ENCODE assay signal across 9 cellular contexts in the genomic region with DNA sequence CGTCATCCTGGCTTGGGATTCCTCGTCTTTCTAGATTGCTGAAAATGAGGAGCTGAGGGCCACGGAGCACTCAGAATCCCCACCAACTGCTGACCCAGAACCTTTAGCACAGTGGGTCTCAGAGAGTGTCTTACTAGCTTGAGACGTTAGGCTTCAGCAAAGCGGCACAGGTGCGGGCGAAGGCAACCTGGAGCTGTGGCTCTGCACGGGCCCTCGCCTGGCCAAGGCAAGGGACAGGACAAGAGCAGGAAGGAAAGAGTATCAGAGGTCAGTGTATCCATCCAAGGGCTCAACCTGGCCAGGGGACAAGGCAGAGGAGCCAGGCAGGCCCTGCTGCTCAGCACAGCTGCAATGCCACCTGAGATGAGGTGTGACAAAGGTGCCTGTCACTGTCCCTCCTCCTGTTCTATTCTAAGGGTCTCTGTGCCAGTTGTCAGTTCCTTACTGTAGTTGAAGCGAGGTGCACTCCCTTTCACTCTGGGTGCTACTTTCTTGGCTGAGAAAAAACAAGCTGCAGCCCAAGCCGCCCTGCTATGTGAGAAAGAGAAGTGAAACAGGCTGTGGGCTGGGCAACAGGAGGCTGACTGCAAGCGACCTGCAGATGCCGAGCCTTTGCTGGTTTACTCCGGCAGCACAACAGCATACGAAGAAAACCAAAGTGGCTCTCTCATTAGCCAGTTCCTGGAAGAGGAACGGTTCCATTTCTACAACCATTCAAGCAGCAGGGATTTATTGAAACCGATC. TPM values are rescaled to one million over a fixed set of nuclear protein-coding genes. Genes with fewer than 3 reads are reported as not detected.
DNase-seq lines count a peak whose midpoint lies in the region; ATAC-seq, FAIRE-seq and TF ChIP-seq lines count a peak whose summit lies in the region.
"Had no signal": no experiment of that assay in that cellular context is flagged by ENCODE, and none has a peak within 500 bp of the region (broad histone marks: within the 10 kb centered on the region; RNA-seq: fewer than 3 reads in every experiment).

No MANE protein-coding gene starts in this region.

- H3K4me3 ChIP-seq in H1 (ENCODE audit: extremely low read depth in 1 of 4, insufficient read depth in 2 of 4, low read depth in 3 of 4, low read length in 4 of 4) (no peak overlapping the region), tibial artery (no peak overlapping the region), esophagus muscularis mucosa (no peak overlapping the region)

- DNase-seq in NOMO-1 treated with dmso at 0.1 percent for 144 hours (lab: John Stamatoyannopoulos, UW; ENCODE audit: unreplicated experiment) (peak; percentile 50), H1 (ENCODE audit: low read depth in 1 of 2, low spot score in 2 of 2) (no peak), tibial artery (peak; percentile 63 to 71), middle frontal gyrus (ENCODE audit: extremely low spot score, low spot score) (no peak), GOT3 (lab: John Stamatoyannopoulos, UW) (no peak), esophagus muscularis mucosa (ENCODE audit: extremely low spot score) (no peak)

- no peak overlapping the region for H2AK5ac ChIP-seq in H1 (ENCODE audit: low read depth, low read length)

- intact Hi-C loops in tibial artery (cut with DNase I; ENCODE audit: low total_unique reads), result no loop called here
- intact Hi-C loops in esophagus muscularis mucosa (cut with DNase I), result no loop called here

- H3K56ac ChIP-seq in H1 (replicated peaks; ENCODE audit: insufficient read length, low read depth, low read length), result no peak overlapping the region

- H2BK120ac ChIP-seq in H1 (replicated peaks; ENCODE audit: low read depth, low read length), result no peak overlapping the region

- no peaks in the 10 kb centered on the region for H3K9me3 ChIP-seq in H1 (ENCODE audit: insufficient read depth in 2 of 2, low read depth in 1 of 2, low read length in 1 of 2)
- H3K9me3 ChIP-seq in tibial artery, result no peaks in the 10 kb centered on the region
- peaks cover 0 to 1% (median 0%) of the 10 kb centered on the region in 4 donors for H3K9me3 ChIP-seq in esophagus muscularis mucosa

- FAIRE-seq in H1 (lab: Jason Lieb, UNC), result no peak

- H3K4ac ChIP-seq in H1 (replicated peaks; ENCODE audit: insufficient read length, low read depth, low read length), result no peak overlapping the region

- H2BK15ac ChIP-seq in H1 (ENCODE audit: low read length), result no peak overlapping the region

- no peaks in the 10 kb centered on the region for H3K79me2 ChIP-seq in H1 (ENCODE audit: control insufficient read depth in 1 of 2, insufficient read depth in 2 of 2, low read length in 2 of 2)

- H2BK5ac ChIP-seq in H1 (ENCODE audit: low read depth, low read length), result 0 out of 2 replicates have a peak overlapping the region, but pooled peaks have one; percentile 42

- H3K18ac ChIP-seq in H1 (ENCODE audit: extremely low read depth, low read length), result no peak overlapping the region

- WGBS in H1 (ENCODE audit: extremely low coverage in 1 of 2, insufficient coverage in 1 of 2, insufficient read length in 1 of 2, insufficient replicate concordance in 2 of 2, low coverage in 1 of 2, low lambda C conversion rate in 2 of 2, missing lambda C conversion rate in 1 of 2), 2 experiments, result 91% methylated on average over 17 of the region's 17 CpGs; no CpG with 5 or more reads in 1 of the 2 experiments
- 83% methylated on average over 17 of the region's 17 CpGs for WGBS in esophagus muscularis mucosa

- POLR2A ChIA-PET in H1 (lab: Charles Lee; ENCODE audit: partially characterized antibody), result no interaction called here

- no peak overlapping the region for H3K4me2 ChIP-seq in H1 (ENCODE audit: insufficient read depth in 1 of 2, low read depth in 2 of 2, low read length in 2 of 2)

- H3K23ac ChIP-seq in H1 (ENCODE audit: insufficient read length), result no peak overlapping the region

- H3K36me3 ChIP-seq in H1 (ENCODE audit: control insufficient read depth in 2 of 4, insufficient read depth in 4 of 4, low read length in 3 of 4), result no peaks in the 10 kb centered on the region
- no peaks in the 10 kb centered on the region for H3K36me3 ChIP-seq in tibial artery
- no peaks in the 10 kb centered on the region for H3K36me3 ChIP-seq in esophagus muscularis mucosa

- TF ChIP-seq POLR2A in H1 (IDR thresholded peaks at IDR 0.05; ENCODE audit: control extremely low read depth in 1 of 2, low read depth in 2 of 2, low read length in 2 of 2) (no peak), esophagus muscularis mucosa (IDR thresholded peaks at IDR 0.05; ENCODE audit: low read depth) (no peak)

- H3K27me3 ChIP-seq in H1 (replicated peaks in 1 of 4; ENCODE audit: control insufficient read depth in 3 of 4, extremely low read depth in 1 of 4, insufficient read depth in 3 of 4, low read length in 3 of 4) (no peaks in the 10 kb centered on the region), tibial artery (peaks cover 0 to 4% of the 10 kb centered on the region in 2 donors), esophagus muscularis mucosa (no peaks in the 10 kb centered on the region)

- no peak overlapping the region for H4K8ac ChIP-seq in H1 (ENCODE audit: extremely low read depth, insufficient read depth, low read length)

- H2BK12ac ChIP-seq in H1 (ENCODE audit: low read depth, low read length), result no peak overlapping the region; the same call in 1 of the 2 replicates

- H3K27ac ChIP-seq in H1 (ENCODE audit: low read depth, low read length) (no peak overlapping the region), tibial artery (no peak overlapping the region), esophagus muscularis mucosa (replicated peaks in 1 of 4) (no peak overlapping the region)

- TF ChIP-seq RAD21 in H1 (IDR thresholded peaks at IDR 0.05 in 1 of 2, conservative IDR thresholded peaks at IDR 0.05 in 1 of 2; ENCODE audit: low read depth in 2 of 2, low read length in 2 of 2), result no peak

- no peak overlapping the region for H2BK20ac ChIP-seq in H1 (ENCODE audit: low read length)

- H2AFZ ChIP-seq in H1 (ENCODE audit: low read length), result no peak overlapping the region

- no peak overlapping the region for H4K91ac ChIP-seq in H1 (replicated peaks; ENCODE audit: insufficient read length, low read length)

- TF ChIP-seq EP300 in H1 (IDR thresholded peaks at IDR 0.05; ENCODE audit: borderline replicate concordance in 1 of 2, low read depth in 2 of 2, low read length in 2 of 2) (no peak), esophagus muscularis mucosa (IDR thresholded peaks at IDR 0.05) (no peak)

- H3K23me2 ChIP-seq in H1 (ENCODE audit: low read depth, low read length), result no peaks in the 10 kb centered on the region

- ATAC-seq in GM18511 (IDR thresholded peaks at IDR 0.05; ENCODE audit: unreplicated experiment) (peak; percentile 90), HG02610 (IDR thresholded peaks at IDR 0.05; ENCODE audit: unreplicated experiment) (peak; percentile 81)
- ATAC-seq: HCT116 had no signal

- CTCF ChIA-PET in H1 (lab: Charles Lee; ENCODE audit: partially characterized antibody), result interaction anchor here (1.0 to 1.4 kb wide), 2 partner anchors 11 to 28 kb away, joined by 3 read pairs; no protein-coding TSS in a partner anchor

- H3K4me1 ChIP-seq in H1 (replicated peaks in 1 of 4; ENCODE audit: control insufficient read depth in 3 of 4, insufficient read depth in 4 of 4, low read length in 3 of 4) (peaks cover 0 to 9% (median 3%) of the 10 kb centered on the region in 4 experiments; a peak in 2 of 7 replicates), tibial artery (no peaks in the 10 kb centered on the region), esophagus muscularis mucosa (no peaks in the 10 kb centered on the region)

- no peaks in the 10 kb centered on the region for H3K79me1 ChIP-seq in H1 (ENCODE audit: low read depth, low read length)

- H4K20me1 ChIP-seq in H1 (replicated peaks in 1 of 2; ENCODE audit: control insufficient read depth in 1 of 2, insufficient read depth in 2 of 2, low read length in 2 of 2), result no peaks in the 10 kb centered on the region

- no peak overlapping the region for H3K14ac ChIP-seq in H1 (ENCODE audit: insufficient read length)

- no peak overlapping the region for H3K9ac ChIP-seq in H1 (replicated peaks in 1 of 4; ENCODE audit: extremely low read depth in 1 of 4, low read depth in 3 of 4, low read length in 3 of 4)

- TF ChIP-seq CTCF in H1 (IDR thresholded peaks at IDR 0.05; ENCODE audit: control extremely low read depth in 1 of 3, insufficient read depth in 1 of 3, low read depth in 1 of 3, low read length in 3 of 3) (no peak), tibial artery (IDR thresholded peaks at IDR 0.05) (no peak), esophagus muscularis mucosa (IDR thresholded peaks at IDR 0.05) (no peak)

- no peak overlapping the region for H4K5ac ChIP-seq in H1 (ENCODE audit: insufficient read length, low read depth, low read length)

TF ChIP-seq in H1, 55 proteins besides CTCF, POLR2A, EP300 and RAD21 (continues in another document):
- TF ChIP-seq CEBPB (IDR thresholded peaks at IDR 0.05; ENCODE audit: low read depth, low read length), result no peak
- TF ChIP-seq POLR2AphosphoS5 (IDR thresholded peaks at IDR 0.05; ENCODE audit: low read depth, low read length), result no peak
- TF ChIP-seq TEAD4 (IDR thresholded peaks at IDR 0.05; ENCODE audit: low read depth, low read length), result no peak
- no peak for TF ChIP-seq SUZ12 (IDR thresholded peaks at IDR 0.05; ENCODE audit: low read length)
- no peak for TF ChIP-seq MAFK (IDR thresholded peaks at IDR 0.05; ENCODE audit: low read depth, low read length)
- TF ChIP-seq JUND (IDR thresholded peaks at IDR 0.05; ENCODE audit: low read length), result no peak

RNA-seq across cellular contexts. Expression of gene KDM7A, which starts 33.3 kb away (rescaled TPM):
- total RNA-seq in H1 (2021; fragmentation: NEBNext Ultra II Directional; extraction: Animal tissue kit (Norgen Biotek cat#: 25700)), result 11.6 and 12.5 TPM in 2 replicates
- 1.7 and 2.2 TPM in 2 replicates for polyA plus RNA-seq in H1 (2011; rRNA removed)
- polyA plus RNA-seq in H1 (2011; cell fraction: cytosol; rRNA removed), result 3.4 TPM
- polyA plus RNA-seq in H1 (2011; cell fraction: nucleus; rRNA removed), result 9.8 TPM
- polyA plus RNA-seq in H1 (2012, experiment 1 of 2), result 2.8 to 4.7 TPM (median 4.1 TPM) in 4 replicates
- polyA plus RNA-seq in H1 (2012, experiment 2 of 2), result 0.42 TPM
- 6.1 TPM for polyA plus RNA-seq in H1 (2013, experiment 1 of 2)
- 6.2 TPM for polyA plus RNA-seq in H1 (2013, experiment 2 of 2)
- polyA minus RNA-seq in H1 (2011; rRNA and poly(A)+ RNA removed), result 11.3 and 19.1 TPM in 2 replicates
- 5.4 TPM for polyA minus RNA-seq in H1 (2011; cell fraction: cytosol; rRNA and poly(A)+ RNA removed)
- polyA minus RNA-seq in H1 (2011; cell fraction: nucleus; rRNA and poly(A)+ RNA removed), result 13.6 TPM
- total RNA-seq in esophagus muscularis mucosa, result 10 to 100 TPM; 13.5 to 23.7 (median 19.5) TPM

Comparison
In these comparisons a context has a peak if more than half of its experiments do, and no peak if none do; other contexts are left out.
1. DNase-seq: peak in NOMO-1 treated with dmso at 0.1 percent for 144 hours (single experiment) and tibial artery (2 of 2); none in H1 (0 of 2), middle frontal gyrus (single experiment), GOT3 (single experiment) and esophagus muscularis mucosa (single experiment).